ENCODE assay signal across 32 cellular contexts in genomic region chr5:41182666-41183065, GRCh38. TPM values are rescaled to one million over a fixed set of nuclear protein-coding genes. Genes with fewer than 3 reads are reported as not detected.
A peak's percentile ranks its signal among the peaks of the same experiment; 100 is the strongest.
DNase-seq lines count a peak whose midpoint lies in the region; ATAC-seq, FAIRE-seq and TF ChIP-seq lines count a peak whose summit lies in the region.
"Had no signal": no experiment of that assay in that cellular context is flagged by ENCODE, and none has a peak within 500 bp of the region (broad histone marks: within the 10 kb centered on the region; RNA-seq: fewer than 3 reads in every experiment).

No MANE protein-coding gene starts in this region.

- no peaks in the 10 kb centered on the region for H3K9me3 ChIP-seq in right lobe of liver
- no peaks in the 10 kb centered on the region for H3K9me3 ChIP-seq in subcutaneous abdominal adipose tissue (ENCODE audit: control insufficient read depth in 5 of 5, low read length in 5 of 5)
- no peaks in the 10 kb centered on the region for H3K9me3 ChIP-seq in upper lobe of left lung
- H3K9me3 ChIP-seq: breast epithelium, esophagus muscularis mucosa, right atrium auricular region, SJSA1 had no signal

- no peak for TF ChIP-seq POLR2A in right lobe of liver (IDR thresholded peaks at IDR 0.05)
- no peak for TF ChIP-seq POLR2A in upper lobe of left lung (IDR thresholded peaks at IDR 0.05)

- intact Hi-C loops in right lobe of liver (cut with DNase I), result no loop called here

- TF ChIP-seq CTCF in right lobe of liver (IDR thresholded peaks at IDR 0.05) (no peak), upper lobe of left lung (IDR thresholded peaks at IDR 0.05) (no peak)

- no peaks in the 10 kb centered on the region for H3K27me3 ChIP-seq in right lobe of liver
- H3K27me3 ChIP-seq in subcutaneous abdominal adipose tissue (ENCODE audit: control insufficient read depth in 5 of 5, insufficient read depth in 4 of 5, low read length in 5 of 5), result no peaks in the 10 kb centered on the region
- H3K27me3 ChIP-seq in upper lobe of left lung, result no peaks in the 10 kb centered on the region
- H3K27me3 ChIP-seq: breast epithelium, esophagus muscularis mucosa, right atrium auricular region, SJSA1 had no signal

- H3K36me3 ChIP-seq in right lobe of liver (peaks cover 0 to 10% (median 3%) of the 10 kb centered on the region in 4 donors), subcutaneous abdominal adipose tissue (ENCODE audit: control insufficient read depth in 5 of 5, insufficient read depth in 5 of 5, low read length in 5 of 5) (no peaks in the 10 kb centered on the region), upper lobe of left lung (no peaks in the 10 kb centered on the region)
- H3K36me3 ChIP-seq: breast epithelium, esophagus muscularis mucosa, right atrium auricular region, SJSA1 had no signal

- no peak overlapping the region for H3K9ac ChIP-seq in subcutaneous abdominal adipose tissue (ENCODE audit: low read length in 5 of 5)

- peak; percentile 64 for FAIRE-seq in colon (lab: Jason Lieb, UNC)

- peaks cover 0 to 25% (median 12%) of the 10 kb centered on the region in 4 donors for H3K4me1 ChIP-seq in right lobe of liver
- peaks cover 0 to 40% (median 14%) of the 10 kb centered on the region in 5 donors for H3K4me1 ChIP-seq in subcutaneous abdominal adipose tissue (ENCODE audit: control insufficient read depth in 5 of 5, insufficient read depth in 5 of 5, low read length in 5 of 5)
- peaks cover 0 to 8% (median 2%) of the 10 kb centered on the region in 4 donors for H3K4me1 ChIP-seq in upper lobe of left lung
- H3K4me1 ChIP-seq: breast epithelium had no signal

- ATAC-seq in right lobe of liver (peak; percentile 34 to 74 (median 50)), upper lobe of left lung (ENCODE audit: low FRiP score in 2 of 2) (no peak)
- ATAC-seq: stimulated activated memory B cell treated with anti-CD40 and anti-IgM and Interleukin-4, amounts not matched to agents 10 μg/mL and 1 μg/mL and 100 μg/mL, for 72 hours had no signal

- H3K4me3 ChIP-seq in right lobe of liver, result no peak overlapping the region
- H3K4me3 ChIP-seq in subcutaneous abdominal adipose tissue (ENCODE audit: low read depth in 1 of 5, low read length in 5 of 5), result no peak overlapping the region
- H3K4me3 ChIP-seq in upper lobe of left lung, result no peak overlapping the region
- H3K4me3 ChIP-seq: breast epithelium, esophagus muscularis mucosa, right atrium auricular region, SJSA1 had no signal

- DNase-seq in HuH-7 (ENCODE audit: low spot score) (peak; percentile 38), right lobe of liver (no peak), upper lobe of left lung (no peak), NCI-H1436 treated with DMSO at 0.1 percent for 48 hours (lab: John Stamatoyannopoulos, UW) (no peak)
- no peak for DNase-seq in stimulated activated CD4-positive, alpha-beta T cell treated with anti-CD3 and anti-CD28 coated beads, Interleukin-15, amount 100 ng/mL, for 24 hours
- no peak for DNase-seq in stimulated activated CD4-positive, alpha-beta T cell treated with anti-CD3 and anti-CD28 coated beads, Interleukin-2, amount 100 ng/mL, for 24 hours
- DNase-seq: activated B cell treated with CpG ODN at 0.5 μM for 24 hours; activated CD4-positive, alpha-beta T cell treated with anti-CD3 and anti-CD28 coated beads, Interleukin-2, amount 50 U/mL, for 1 hour; activated naive CD4-positive, alpha-beta T cell treated with anti-CD3 and anti-CD28 coated beads for 36 hours; AML-193; CD4-positive, alpha-beta T cell; DMS 273 treated with DMSO at 0.1 percent for 48 hours; foreskin melanocyte; KG1; NCI-H1417; NCI-H2081; NCI-H345; NCI-H748 treated with DMSO at 0.1 percent for 48 hours; nephron progenitor cell; RPMI8226; stimulated activated CD4-positive, alpha-beta T cell treated with anti-CD3 and anti-CD28 coated beads, Interleukin-4, amount 100 ng/mL, for 4 hours; T-helper 1 cell had no signal

- peak overlapping the region in 2 of 3 donors; percentile 7 to 27 for H3K27ac ChIP-seq in right lobe of liver
- H3K27ac ChIP-seq in subcutaneous abdominal adipose tissue (ENCODE audit: low read depth, low read length), result peak overlapping the region; percentile 8
- H3K27ac ChIP-seq in upper lobe of left lung, result no peak overlapping the region
- H3K27ac ChIP-seq: breast epithelium, esophagus muscularis mucosa, right atrium auricular region, SJSA1 had no signal

- TF ChIP-seq EP300 in upper lobe of left lung (IDR thresholded peaks at IDR 0.05), result no peak

RNA-seq across cellular contexts. Expression of gene C6, which starts 30.7 kb away (rescaled TPM):
- total RNA-seq in right lobe of liver, result 100 to 1,000 TPM; 284 to 753 (median 402) TPM
- total RNA-seq in upper lobe of left lung, result 10 to 100 TPM in 3 of 6 donors, 1 to 10 TPM in 2, under 1 TPM in 1; 0.89 to 35.6 (median 11.1) TPM
- total RNA-seq: activated B cell treated with CpG ODN at 0.5 μM for 24 hours; activated naive CD4-positive, alpha-beta T cell treated with anti-CD3 and anti-CD28 coated beads for 36 hours; activated T-helper 1 cell treated with anti-CD3 and anti-CD28 coated beads, Interleukin-12 subunit alpha, Interleukin-12 subunit beta, Interleukin-2, Interleukin-4 antibody, amounts not matched to agents 30 ng/mL and 10 ng/mL and 1 ng/mL, durations not matched to agents 14 hours and 24 hours and 36 hours; CD4-positive, alpha-beta T cell; osteocyte; SJSA1; temporal lobe had no signal

Comparison
In these comparisons a context has a peak if more than half of its experiments do, and no peak if none do; other contexts are left out.
1. ATAC-seq: peak in right lobe of liver (4 of 4); none in upper lobe of left lung (0 of 2).
2. H3K27ac ChIP-seq: peak in right lobe of liver (2 of 3) and subcutaneous abdominal adipose tissue (single experiment); none in upper lobe of left lung (0 of 4).
3. RNA of gene C6, which starts 30.7 kb away (total RNA-seq): 284 to 753 TPM in right lobe of liver; 0.89 to 35.6 TPM in upper lobe of left lung; every median in the first group is over 4 times any median in the second.